25 cellular contexts compared by ENCODE assay signal in the genomic region with DNA sequence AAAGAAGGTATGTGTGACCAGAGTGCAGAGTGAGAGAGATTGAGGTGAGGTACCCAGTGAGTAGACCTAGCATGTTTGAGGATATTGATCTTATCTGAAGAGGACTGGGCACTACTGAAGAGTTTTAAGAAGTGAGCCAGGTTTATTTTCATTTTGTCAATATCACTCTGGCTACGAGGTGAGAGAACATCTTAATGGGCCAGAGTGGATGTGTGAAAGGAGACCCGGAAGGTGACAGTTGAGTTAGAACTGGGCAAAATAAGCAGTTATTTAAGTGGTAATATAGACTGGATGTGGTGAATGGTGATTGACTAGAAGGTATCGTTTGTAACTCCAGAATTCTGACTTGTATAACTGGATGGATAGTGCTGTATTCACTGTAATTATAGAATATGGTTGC.
DNase-seq lines count a peak whose midpoint lies in the region; ATAC-seq, FAIRE-seq and TF ChIP-seq lines count a peak whose summit lies in the region.
"Had no signal": no experiment of that assay in that cellular context is flagged by ENCODE, and none has a peak within 500 bp of the region (broad histone marks: within the 10 kb centered on the region; RNA-seq: fewer than 3 reads in every experiment).

No MANE protein-coding gene starts in this region.

- ATAC-seq in left ventricle myocardium superior (peak; percentile 10), HG03442 (IDR thresholded peaks at IDR 0.05; ENCODE audit: unreplicated experiment) (no peak), GM21529 (IDR thresholded peaks at IDR 0.05; ENCODE audit: unreplicated experiment) (no peak)

- DNase-seq in activated naive CD8-positive, alpha-beta T cell treated with anti-CD3 and anti-CD28 coated beads for 36 hours, result no peak
- DNase-seq in astrocyte (ENCODE audit: low read depth) (no peak), left ventricle myocardium superior (no peak), progenitor cell of endocrine pancreas (ENCODE audit: low spot score, unreplicated experiment) (no peak)
- DNase-seq in activated naive CD4-positive, alpha-beta T cell (lab: John Stamatoyannopoulos, UW), result no peak
- DNase-seq: ACHN; CD4-positive, alpha-beta T cell; COR-L47; DMS79; KBM-7; NCI-H1092 treated with DMSO at 0.1 percent for 48 hours; NCI-H2029 treated with DMSO at 0.1 percent for 48 hours; NCI-H2171; NCI-H446; NCI-H526 treated with DMSO at 0.1 percent for 48 hours; OCI-M1; SHP77 had no signal

- intact Hi-C loops in left ventricle myocardium superior (cut with micrococcal nuclease), result no loop called here

- H3K4me1 ChIP-seq in astrocyte (ENCODE audit: insufficient read depth, low read length), result no peaks in the 10 kb centered on the region
- H3K4me1 ChIP-seq: BLaER1 had no signal

- no peaks in the 10 kb centered on the region for H3K27me3 Mint-ChIP-seq in activated naive CD8-positive, alpha-beta T cell
- H3K27me3 Mint-ChIP-seq in activated naive CD8-positive, alpha-beta T cell treated with anti-CD3 and anti-CD28 coated beads for 36 hours, result no peaks in the 10 kb centered on the region
- H3K27me3 Mint-ChIP-seq in astrocyte (ENCODE audit: low read depth, unreplicated experiment), result no peaks in the 10 kb centered on the region
- no peaks in the 10 kb centered on the region for H3K27me3 Mint-ChIP-seq in progenitor cell of endocrine pancreas
- H3K27me3 Mint-ChIP-seq: CD4-positive, alpha-beta T cell had no signal

- TF ChIP-seq CTCF in astrocyte (IDR thresholded peaks at IDR 0.05; ENCODE audit: insufficient read depth, low read depth, low read length) (no peak), progenitor cell of endocrine pancreas (IDR thresholded peaks at IDR 0.05; ENCODE audit: unreplicated experiment) (no peak)

- no peaks in the 10 kb centered on the region for H3K9me3 Mint-ChIP-seq in activated naive CD8-positive, alpha-beta T cell (ENCODE audit: low read depth)
- no peaks in the 10 kb centered on the region for H3K9me3 Mint-ChIP-seq in activated naive CD8-positive, alpha-beta T cell treated with anti-CD3 and anti-CD28 coated beads for 36 hours
- H3K9me3 Mint-ChIP-seq in astrocyte (ENCODE audit: unreplicated experiment) (no peaks in the 10 kb centered on the region), progenitor cell of endocrine pancreas (ENCODE audit: low read depth) (peaks cover 5% of the 10 kb centered on the region)
- H3K9me3 Mint-ChIP-seq: CD4-positive, alpha-beta T cell had no signal

- no peaks in the 10 kb centered on the region for H3K9me3 ChIP-seq in astrocyte (ENCODE audit: insufficient read depth, low read depth, low read length)
- H3K9me3 ChIP-seq: BLaER1 had no signal

- H4K20me1 ChIP-seq in astrocyte (ENCODE audit: insufficient read depth, low read length), result peaks cover 57% of the 10 kb centered on the region

- FAIRE-seq in astrocyte (lab: Jason Lieb, UNC), result no peak
- FAIRE-seq: GM19239, H54 had no signal

- no peak overlapping the region for H3K4me2 ChIP-seq in astrocyte (ENCODE audit: low read length)
- H3K4me2 ChIP-seq: BLaER1 had no signal

- H3K36me3 ChIP-seq in astrocyte (ENCODE audit: insufficient read depth, low read length), result no peaks in the 10 kb centered on the region

- H3K27me3 ChIP-seq in astrocyte (ENCODE audit: insufficient read depth, low read length), result no peaks in the 10 kb centered on the region
- H3K27me3 ChIP-seq: BLaER1 had no signal

- H3K4me3 ChIP-seq in astrocyte (ENCODE audit: insufficient read depth, low read depth, low read length), result no peak overlapping the region
- H3K4me3 ChIP-seq: BLaER1 had no signal

- no peak overlapping the region for H2AFZ ChIP-seq in astrocyte (ENCODE audit: low read depth, low read length)

- peaks cover 86% of the 10 kb centered on the region for H3K79me2 ChIP-seq in astrocyte (ENCODE audit: insufficient read depth, low read length)

- H3K9ac ChIP-seq in astrocyte (ENCODE audit: low read length), result no peak overlapping the region
- H3K9ac ChIP-seq: BLaER1 had no signal

- H3K27ac ChIP-seq in astrocyte (ENCODE audit: low read depth, low read length), result no peak overlapping the region
- H3K27ac ChIP-seq: 22Rv1, BLaER1, HL-60 had no signal

- H3K36me3 Mint-ChIP-seq in activated naive CD8-positive, alpha-beta T cell, result no peaks in the 10 kb centered on the region
- H3K36me3 Mint-ChIP-seq in activated naive CD8-positive, alpha-beta T cell treated with anti-CD3 and anti-CD28 coated beads for 36 hours, result peaks cover 14% of the 10 kb centered on the region
- H3K36me3 Mint-ChIP-seq in astrocyte (ENCODE audit: low read depth, unreplicated experiment) (peaks cover 6% of the 10 kb centered on the region), progenitor cell of endocrine pancreas (ENCODE audit: insufficient read depth) (peaks cover 18% of the 10 kb centered on the region)

- H3K4me3 Mint-ChIP-seq in activated naive CD8-positive, alpha-beta T cell, result no peak overlapping the region
- H3K4me3 Mint-ChIP-seq in activated naive CD8-positive, alpha-beta T cell treated with anti-CD3 and anti-CD28 coated beads for 36 hours, result no peak overlapping the region
- H3K4me3 Mint-ChIP-seq in astrocyte (ENCODE audit: unreplicated experiment) (no peak overlapping the region), progenitor cell of endocrine pancreas (ENCODE audit: low read depth) (no peak overlapping the region)
- H3K4me3 Mint-ChIP-seq: CD4-positive, alpha-beta T cell had no signal

- peak overlapping the region; percentile 10 for H3K27ac Mint-ChIP-seq in activated naive CD8-positive, alpha-beta T cell
- H3K27ac Mint-ChIP-seq in activated naive CD8-positive, alpha-beta T cell treated with anti-CD3 and anti-CD28 coated beads for 36 hours, result no peak overlapping the region
- peak overlapping the region; percentile 10 for H3K27ac Mint-ChIP-seq in astrocyte (ENCODE audit: unreplicated experiment)
- H3K27ac Mint-ChIP-seq in progenitor cell of endocrine pancreas, result peak overlapping the region; percentile 62
- H3K27ac Mint-ChIP-seq: CD4-positive, alpha-beta T cell had no signal

- H3K4me1 Mint-ChIP-seq in activated naive CD8-positive, alpha-beta T cell (ENCODE audit: low read depth), result peaks cover 2% of the 10 kb centered on the region
- peaks cover 14% of the 10 kb centered on the region for H3K4me1 Mint-ChIP-seq in activated naive CD8-positive, alpha-beta T cell treated with anti-CD3 and anti-CD28 coated beads for 36 hours
- H3K4me1 Mint-ChIP-seq in astrocyte (ENCODE audit: low read depth, unreplicated experiment) (peaks cover 17% of the 10 kb centered on the region), progenitor cell of endocrine pancreas (ENCODE audit: low read depth) (peaks cover 4% of the 10 kb centered on the region)
